In genomic region chr22:41491379-41492100, GRCh38 we compare ENCODE assay signal across 13 cellular contexts. TPM values are rescaled to one million over a fixed set of nuclear protein-coding genes. Genes with fewer than 3 reads are reported as not detected.
DNase-seq lines count a peak whose midpoint lies in the region; ATAC-seq, FAIRE-seq and TF ChIP-seq lines count a peak whose summit lies in the region.
"Had no signal": no experiment of that assay in that cellular context is flagged by ENCODE, and none has a peak within 500 bp of the region (broad histone marks: within the 10 kb centered on the region; RNA-seq: fewer than 3 reads in every experiment).

No MANE protein-coding gene starts in this region.

- H3K36me3 ChIP-seq in CD4-positive, alpha-beta memory T cell (ENCODE audit: insufficient read depth, low read length) = peaks cover 3% of the 10 kb centered on the region
- peaks cover 2 to 7% of the 10 kb centered on the region in 2 donors for H3K36me3 ChIP-seq in psoas muscle (ENCODE audit: insufficient read depth in 1 of 2, low read depth in 1 of 2)
- H3K36me3 ChIP-seq in ascending aorta = no peaks in the 10 kb centered on the region

- in situ Hi-C loops in astrocyte of the spinal cord (cut with HindIII; ENCODE audit: low sequenced_read_pairs) = no loop called here

- no peaks in the 10 kb centered on the region for H3K9me3 Mint-ChIP-seq in CD4-positive, alpha-beta memory T cell
- H3K9me3 Mint-ChIP-seq: central memory CD8-positive, alpha-beta T cell had no signal

- 27 to 58% (median 36%) methylated on average over 5 of the region's 5 CpGs for WGBS in psoas muscle, 3 donors

- no peaks in the 10 kb centered on the region for H3K27me3 Mint-ChIP-seq in CD4-positive, alpha-beta memory T cell
- H3K27me3 Mint-ChIP-seq: central memory CD8-positive, alpha-beta T cell had no signal

- H3K27ac Mint-ChIP-seq in CD4-positive, alpha-beta memory T cell = peak overlapping the region in 4 of 7 donors; percentile 35 to 84 (median 52)

- H3K4me3 ChIP-seq in CD4-positive, alpha-beta memory T cell (ENCODE audit: low read length in 2 of 2) = no peak overlapping the region
- H3K4me3 ChIP-seq in astrocyte of the spinal cord (ENCODE audit: low read depth, low read length) (no peak overlapping the region), psoas muscle (no peak overlapping the region), ascending aorta (no peak overlapping the region)

- H3K4me1 ChIP-seq in CD4-positive, alpha-beta memory T cell (ENCODE audit: insufficient read depth, low read length) = no peaks in the 10 kb centered on the region
- H3K4me1 ChIP-seq in psoas muscle (peaks cover 55% of the 10 kb centered on the region), ascending aorta (no peaks in the 10 kb centered on the region)

- DNase-seq in CD4-positive, alpha-beta memory T cell = no peak
- peak; percentile 50 for DNase-seq in astrocyte of the spinal cord (ENCODE audit: low read depth, low spot score)
- no peak for DNase-seq in left ventricle myocardium superior
- no peak for DNase-seq in psoas muscle
- DNase-seq in ascending aorta (ENCODE audit: low spot score in 2 of 2) = no peak
- DNase-seq in GOT3 (lab: John Stamatoyannopoulos, UW) = no peak
- DNase-seq in amniotic stem cell (lab: John Stamatoyannopoulos, UW) = no peak
- DNase-seq in D721Med (ENCODE audit: insufficient read length, low spot score) = no peak
- DNase-seq: DMS153, erythroblast, small intestine, SW 1271 had no signal

- no peaks in the 10 kb centered on the region for H3K9me3 ChIP-seq in CD4-positive, alpha-beta memory T cell (ENCODE audit: control insufficient read depth in 1 of 2, low read length in 2 of 2)
- H3K9me3 ChIP-seq in psoas muscle (no peaks in the 10 kb centered on the region), ascending aorta (no peaks in the 10 kb centered on the region)

- peaks cover 16 to 34% (median 24%) of the 10 kb centered on the region in 4 donors for H3K4me1 Mint-ChIP-seq in CD4-positive, alpha-beta memory T cell

- POLR2A ChIA-PET in CD4-positive, alpha-beta memory T cell (lab: Charles Lee; ENCODE audit: partially characterized antibody) = no interaction called here

- FAIRE-seq in D721Med (lab: Jason Lieb, UNC) = no peak
- FAIRE-seq: small intestine had no signal

- CTCF ChIA-PET in CD4-positive, alpha-beta memory T cell (lab: Charles Lee; ENCODE audit: partially characterized antibody) = interaction anchor here (0.8 kb wide), 1 partner anchor 87 kb away, joined by 3 read pairs; no protein-coding TSS in a partner anchor

- intact Hi-C loops in CD4-positive, alpha-beta memory T cell (cut with micrococcal nuclease) = no loop called here
- intact Hi-C loops in left ventricle myocardium superior (cut with micrococcal nuclease) = no loop called here
- intact Hi-C loops in psoas muscle (cut with DNase I) = no loop called here
- intact Hi-C loops in ascending aorta (cut with DNase I) = no loop called here

- no peak overlapping the region for H3K4me3 Mint-ChIP-seq in CD4-positive, alpha-beta memory T cell
- H3K4me3 Mint-ChIP-seq: central memory CD8-positive, alpha-beta T cell had no signal

- TF ChIP-seq CTCF in astrocyte of the spinal cord (IDR thresholded peaks at IDR 0.05; ENCODE audit: low read depth, low read length) = no peak
- TF ChIP-seq CTCF in psoas muscle (IDR thresholded peaks at IDR 0.05) = no peak
- no peak for TF ChIP-seq CTCF in ascending aorta (IDR thresholded peaks at IDR 0.05)
- TF ChIP-seq CTCF in D721Med (IDR thresholded peaks at IDR 0.05; ENCODE audit: insufficient read depth, missing control alignments) = no peak

- ATAC-seq in left ventricle myocardium superior (peak; percentile 27), psoas muscle (no peak)

- H3K36me3 Mint-ChIP-seq in CD4-positive, alpha-beta memory T cell = peaks cover 0 to 8% of the 10 kb centered on the region in 2 donors

- no peaks in the 10 kb centered on the region for H3K27me3 ChIP-seq in CD4-positive, alpha-beta memory T cell (ENCODE audit: insufficient read depth, low read length)
- H3K27me3 ChIP-seq in psoas muscle (ENCODE audit: insufficient read depth in 3 of 3, low read length in 2 of 3) = no peaks in the 10 kb centered on the region
- H3K27me3 ChIP-seq in ascending aorta = no peaks in the 10 kb centered on the region

- no peak overlapping the region for H3K27ac ChIP-seq in CD4-positive, alpha-beta memory T cell (ENCODE audit: low read depth, low read length)
- H3K27ac ChIP-seq in psoas muscle (peak overlapping the region; percentile 79), ascending aorta (peak overlapping the region in 1 of 2 donors; percentile 52)

RNA-seq across cellular contexts. Expression of gene ACO2, which starts 22.6 kb away (rescaled TPM):
- total RNA-seq in CD4-positive, alpha-beta memory T cell = 10 to 100 TPM; 64.8 to 65.0 TPM
- 10 to 100 TPM; 79.6 to 81.2 TPM for polyA plus RNA-seq in CD4-positive, alpha-beta memory T cell
- total RNA-seq in left ventricle myocardium superior (887 TPM), psoas muscle (100 to 1,000 TPM; 422 to 513 (median 474) TPM), ascending aorta (81.1 TPM)
- polyA plus RNA-seq in psoas muscle = 100 to 1,000 TPM; 346 to 459 (median 402) TPM

RNA-seq across cellular contexts. Expression of gene PHF5A, which starts 23.0 kb away (rescaled TPM):
- total RNA-seq in CD4-positive, alpha-beta memory T cell = 10 to 100 TPM; 37.7 to 39.2 TPM
- polyA plus RNA-seq in CD4-positive, alpha-beta memory T cell = 10 to 100 TPM; 19.7 to 31.6 TPM
- total RNA-seq in left ventricle myocardium superior (20.2 TPM), psoas muscle (10 to 100 TPM; 19.9 to 40.0 (median 23.4) TPM), ascending aorta (4.8 TPM)
- polyA plus RNA-seq in psoas muscle = 10 to 100 TPM; 34.3 to 79.2 (median 49.0) TPM

RNA-seq across cellular contexts. Expression of gene TOB2, which starts 44.9 kb away (rescaled TPM):
- total RNA-seq in CD4-positive, alpha-beta memory T cell = 10 to 100 TPM; 37.5 to 38.7 TPM
- 10 to 100 TPM in 1 of 2 donors, 1 to 10 TPM in 1; 9.6 to 26.5 TPM for polyA plus RNA-seq in CD4-positive, alpha-beta memory T cell
- total RNA-seq in left ventricle myocardium superior = 71.8 TPM
- 100 to 1,000 TPM in 1 of 4 donors, 10 to 100 TPM in 3; 12.3 to 111 (median 50.9) TPM for total RNA-seq in psoas muscle
- polyA plus RNA-seq in psoas muscle = 10 to 100 TPM in 2 of 3 donors, 1 to 10 TPM in 1; 9.5 to 26.1 (median 23.4) TPM
- 55.8 TPM for total RNA-seq in ascending aorta

RNA-seq across cellular contexts. Expression of gene POLR3H, which starts 52.7 kb away (rescaled TPM):
- 10 to 100 TPM; 43.6 to 43.7 TPM for total RNA-seq in CD4-positive, alpha-beta memory T cell
- polyA plus RNA-seq in CD4-positive, alpha-beta memory T cell = 10 to 100 TPM; 20.7 to 21.8 TPM
- total RNA-seq in left ventricle myocardium superior (17.9 TPM), psoas muscle (10 to 100 TPM; 13.1 to 23.2 (median 18.5) TPM), ascending aorta (34.7 TPM)
- 10 to 100 TPM; 17.1 to 28.6 (median 17.2) TPM for polyA plus RNA-seq in psoas muscle
